ENCODE assay signal across 23 cellular contexts in the genomic region with DNA sequence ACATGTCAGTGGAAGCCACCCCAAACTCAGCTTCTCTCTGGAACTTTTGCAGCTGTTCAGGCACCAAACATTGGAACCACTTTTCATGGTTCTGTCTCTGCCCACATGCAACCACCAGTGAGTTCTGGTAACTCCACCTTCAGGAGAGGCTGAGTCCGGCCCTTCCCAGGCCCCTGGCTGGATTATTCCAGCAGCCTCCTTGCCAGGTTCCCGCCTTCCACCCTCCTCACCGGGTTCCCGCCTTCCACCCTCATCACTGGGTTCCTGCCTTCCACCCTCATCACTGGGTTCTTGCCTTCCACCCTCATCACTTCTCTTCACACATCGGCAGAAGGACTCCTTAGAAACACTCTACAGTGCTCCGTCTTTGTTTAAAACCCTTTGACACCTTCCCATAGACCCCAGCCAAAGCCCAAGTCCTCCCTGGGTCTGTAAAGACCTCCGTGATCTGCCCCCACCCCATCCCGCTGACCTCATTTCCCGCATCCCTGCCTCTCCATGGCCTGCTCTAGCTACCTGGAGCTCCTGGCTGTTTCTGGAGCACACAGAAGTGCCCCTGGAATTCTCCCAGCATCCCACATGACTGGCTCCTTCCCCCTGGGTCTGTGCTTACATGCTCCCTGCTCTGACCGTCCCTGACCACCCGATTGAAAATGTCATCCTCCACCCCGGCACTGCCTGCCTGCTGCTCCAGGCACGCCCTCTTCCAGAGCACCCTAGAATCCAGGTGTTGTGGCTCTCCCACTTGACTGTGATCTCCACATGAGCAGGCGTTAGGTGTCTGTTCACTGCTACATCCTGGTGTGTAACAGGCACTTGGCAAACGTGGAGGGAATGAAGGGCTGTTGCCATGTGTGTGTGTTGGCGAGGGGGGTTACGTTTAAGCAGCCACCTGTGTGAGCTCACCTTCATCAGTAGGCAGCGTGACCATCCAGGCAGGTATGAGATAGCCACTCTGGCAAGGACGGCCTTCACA. TPM values are rescaled to one million over a fixed set of nuclear protein-coding genes. Genes with fewer than 3 reads are reported as not detected.
"Had no signal": no experiment of that assay in that cellular context is flagged by ENCODE, and none has a peak within 500 bp of the region (broad histone marks: within the 10 kb centered on the region; RNA-seq: fewer than 3 reads in every experiment).

No MANE protein-coding gene starts in this region.

- H3K4me3 Mint-ChIP-seq: activated CD4-positive, alpha-beta memory T cell treated with anti-CD3 and anti-CD28 coated beads, Interleukin-2, amount 10 ng/mL, durations not matched to agents 7 days and 5 days; activated CD4-positive, alpha-beta T cell treated with anti-CD3 and anti-CD28 coated beads for 36 hours; activated T-helper 17 cell treated with anti-CD3 and anti-CD28 coated beads, Interleukin-2, amount 50 U/mL, for 72 hours; naive B cell; neural crest cell; WTC11 had no signal

- H3K27me3 ChIP-seq: brain microvascular endothelial cell, heart right ventricle, left lung, thyroid gland had no signal

- H3K4me3 ChIP-seq: esophagus muscularis mucosa, heart right ventricle, left lung, mucosa of descending colon, prostate gland, skin epidermis, thyroid gland had no signal

- H3K27me3 Mint-ChIP-seq: activated CD4-positive, alpha-beta memory T cell treated with anti-CD3 and anti-CD28 coated beads, Interleukin-2, amount 10 ng/mL, durations not matched to agents 7 days and 5 days; activated CD4-positive, alpha-beta T cell treated with anti-CD3 and anti-CD28 coated beads for 36 hours; activated T-helper 17 cell treated with anti-CD3 and anti-CD28 coated beads, Interleukin-2, amount 50 U/mL, for 72 hours had no signal

- H3K9me3 ChIP-seq: esophagus muscularis mucosa, heart right ventricle, left lung, mucosa of descending colon, prostate gland, thyroid gland had no signal

- H3K36me3 Mint-ChIP-seq: naive B cell, WTC11 had no signal

- H3K36me3 ChIP-seq: brain microvascular endothelial cell, esophagus muscularis mucosa, heart right ventricle, left lung, prostate gland, thyroid gland had no signal

- H3K27ac ChIP-seq: brain microvascular endothelial cell, esophagus muscularis mucosa, left lung, prostate gland, skin epidermis, thyroid gland had no signal

- H3K4me1 Mint-ChIP-seq: activated CD4-positive, alpha-beta T cell treated with anti-CD3 and anti-CD28 coated beads for 36 hours; activated T-helper 17 cell treated with anti-CD3 and anti-CD28 coated beads, Interleukin-2, amount 50 U/mL, for 72 hours had no signal

- H3K27ac Mint-ChIP-seq: activated CD4-positive, alpha-beta memory T cell treated with anti-CD3 and anti-CD28 coated beads, Interleukin-2, amount 10 ng/mL, durations not matched to agents 7 days and 5 days; activated CD4-positive, alpha-beta T cell treated with anti-CD3 and anti-CD28 coated beads for 36 hours; activated T-helper 17 cell treated with anti-CD3 and anti-CD28 coated beads, Interleukin-2, amount 50 U/mL, for 72 hours; WTC11 had no signal

- H3K9me3 Mint-ChIP-seq: activated CD4-positive, alpha-beta memory T cell treated with anti-CD3 and anti-CD28 coated beads, Interleukin-2, amount 10 ng/mL, durations not matched to agents 7 days and 5 days; activated T-helper 17 cell treated with anti-CD3 and anti-CD28 coated beads, Interleukin-2, amount 50 U/mL, for 72 hours; neural crest cell; WTC11 had no signal

- ATAC-seq: activated CD4-positive, alpha-beta T cell treated with anti-CD3 and anti-CD28 coated beads for 36 hours; activated T-helper 17 cell treated with anti-CD3 and anti-CD28 coated beads, Interleukin-2, amount 50 U/mL, for 72 hours; mucosa of descending colon; WTC11 had no signal

- DNase-seq: activated CD4-positive, alpha-beta memory T cell treated with anti-CD3 and anti-CD28 coated beads, Interleukin-2, amount 10 ng/mL, durations not matched to agents 7 days and 5 days; activated CD4-positive, alpha-beta T cell treated with anti-CD3 and anti-CD28 coated beads for 36 hours; activated naive CD4-positive, alpha-beta T cell treated with Interleukin-2 at 50 U/mL for 16 hours; activated T-cell treated with anti-CD3 and anti-CD28 coated beads, Interleukin-2, amount 50 U/mL, for 1 hour; aorta; brain microvascular endothelial cell; central memory CD4-positive, alpha-beta T cell; cortex of kidney; effector CD4-positive, alpha-beta T cell; heart right ventricle; mammary epithelial cell; mucosa of descending colon; naive B cell; stimulated activated CD4-positive, alpha-beta T cell treated with anti-CD3 and anti-CD28 coated beads, Interleukin-4, amount 100 ng/mL, for 1 hour; SW 1271; thyroid gland had no signal

RNA-seq across cellular contexts. Expression of a gene that starts 17.7 kb away (rescaled TPM):
- total RNA-seq: mucosa of descending colon, WTC11 had no signal
